23 cellular contexts compared by ENCODE assay signal in genomic region chr1:22592919-22593790, GRCh38. TPM values are rescaled to one million over a fixed set of nuclear protein-coding genes. Genes with fewer than 3 reads are reported as not detected.
DNase-seq lines count a peak whose midpoint lies in the region; ATAC-seq and TF ChIP-seq lines count a peak whose summit lies in the region.
"Had no signal": no experiment of that assay in that cellular context is flagged by ENCODE, and none has a peak within 500 bp of the region (broad histone marks: within the 10 kb centered on the region; RNA-seq: fewer than 3 reads in every experiment).

No MANE protein-coding gene starts in this region.

- TF ChIP-seq POLR2A in HCT116 (IDR thresholded peaks at IDR 0.05; ENCODE audit: borderline replicate concordance, extremely low read depth, insufficient read depth, insufficient read length) (no peak), Peyer's patch (IDR thresholded peaks at IDR 0.05) (no peak)

- CTCF ChIA-PET in Caco-2 (lab: Charles Lee) (no interaction called here), HCT116 (lab: Charles Lee) (no interaction called here), RWPE1 (lab: Yijun Ruan, JAX) (interaction anchor here (0.6 kb wide), 1 partner anchor 27 kb away, joined by 3 read pairs; no protein-coding TSS in a partner anchor)

- DNase-seq in Caco-2 = peak; percentile 40 to 47
- peak; percentile 23 for DNase-seq in HCT116 (ENCODE audit: low read depth, low spot score)
- peak; percentile 30 for DNase-seq in RWPE1 (ENCODE audit: low spot score)
- peak; percentile 85 for DNase-seq in iPS-NIHi7 (ENCODE audit: extremely low spot score)
- DNase-seq in NCI-H2029 treated with DMSO at 0.1 percent for 48 hours (lab: John Stamatoyannopoulos, UW) = no peak
- DNase-seq in Peyer's patch = no peak
- DNase-seq in Karpas-422 = no peak
- DNase-seq: ACHN; activated CD8-positive, alpha-beta T cell treated with anti-CD3 and anti-CD28 coated beads, Interleukin-2, amount 10 ng/mL, durations not matched to agents 7 days and 5 days; activated T-cell treated with anti-CD3 and anti-CD28 coated beads, Interleukin-2, amount 50 U/mL, for 48 hours; foreskin fibroblast; nucleus accumbens; stimulated activated naive B cell treated with anti-CD40 and anti-IgM and Interleukin-4, amounts not matched to agents 10 μg/mL and 1 μg/mL and 100 μg/mL, for 72 hours; T-helper 2 cell; tibial artery had no signal

- TF ChIP-seq CTCF in Caco-2 (IDR thresholded peaks at IDR 0.05; ENCODE audit: insufficient read depth in 1 of 2, low read depth in 1 of 2, low read length in 1 of 2, severe bottlenecking in 1 of 2, unreplicated experiment in 1 of 2) (no peak), HCT116 (IDR thresholded peaks at IDR 0.05 in 2 of 3, conservative IDR thresholded peaks at IDR 0.05 in 1 of 3; ENCODE audit: borderline replicate concordance in 1 of 3, insufficient read depth in 1 of 3, low read depth in 2 of 3, low read length in 2 of 3) (no peak), RWPE1 (conservative IDR thresholded peaks at IDR 0.05; ENCODE audit: low read depth) (no peak), Peyer's patch (IDR thresholded peaks at IDR 0.05) (no peak)

- H3K27ac ChIP-seq in HCT116 (ENCODE audit: low read depth, low read length) = no peak overlapping the region
- H3K27ac ChIP-seq in RWPE1 = no peak overlapping the region
- H3K27ac ChIP-seq in Peyer's patch = no peak overlapping the region
- H3K27ac ChIP-seq in Karpas-422 (ENCODE audit: low read length) = no peak overlapping the region
- H3K27ac ChIP-seq: right atrium auricular region, SJSA1, tibial artery had no signal

- peaks cover 13% of the 10 kb centered on the region for H3K27me3 Mint-ChIP-seq in Caco-2 (ENCODE audit: insufficient read depth, unreplicated experiment)

- H3K27me3 ChIP-seq in Caco-2 (replicated peaks; ENCODE audit: control insufficient read depth, insufficient read depth, low read length) (no peaks in the 10 kb centered on the region; the same call in 1 of the 2 replicates), HCT116 (ENCODE audit: insufficient read depth, low read length) (no peaks in the 10 kb centered on the region), Peyer's patch (no peaks in the 10 kb centered on the region), Karpas-422 (ENCODE audit: low read length) (no peaks in the 10 kb centered on the region)

- H3K4me1 ChIP-seq in Caco-2 = no peaks in the 10 kb centered on the region
- H3K4me1 ChIP-seq in HCT116 (ENCODE audit: control insufficient read depth in 1 of 2, insufficient read depth in 2 of 2, low read length in 2 of 2) = peaks cover 7 to 13% of the 10 kb centered on the region in 2 experiments
- H3K4me1 ChIP-seq in Peyer's patch = no peaks in the 10 kb centered on the region
- no peaks in the 10 kb centered on the region for H3K4me1 ChIP-seq in Karpas-422 (ENCODE audit: low read length)
- H3K4me1 ChIP-seq: right atrium auricular region, SJSA1, tibial artery had no signal

- no peak overlapping the region for H3K27ac Mint-ChIP-seq in Caco-2 (ENCODE audit: unreplicated experiment)
- H3K27ac Mint-ChIP-seq: activated CD8-positive, alpha-beta T cell treated with anti-CD3 and anti-CD28 coated beads, Interleukin-2, amount 10 ng/mL, durations not matched to agents 7 days and 5 days; activated naive CD4-positive, alpha-beta T cell treated with anti-CD3 and anti-CD28 coated beads, Interleukin-2, amount 50 U/mL, for 72 hours; CD14-positive monocyte; stimulated activated naive B cell treated with anti-CD40 and anti-IgM and Interleukin-4, amounts not matched to agents 10 μg/mL and 1 μg/mL and 100 μg/mL, for 72 hours had no signal

- no peaks in the 10 kb centered on the region for H3K9me2 ChIP-seq in HCT116 (ENCODE audit: insufficient read depth)
- no peaks in the 10 kb centered on the region for H3K9me2 ChIP-seq in Karpas-422 (replicated peaks; ENCODE audit: insufficient read depth, low read length)

- H3K4me1 Mint-ChIP-seq in Caco-2 (ENCODE audit: low read depth, unreplicated experiment) = no peaks in the 10 kb centered on the region
- H3K4me1 Mint-ChIP-seq: CD14-positive monocyte; stimulated activated naive B cell treated with anti-CD40 and anti-IgM and Interleukin-4, amounts not matched to agents 10 μg/mL and 1 μg/mL and 100 μg/mL, for 72 hours had no signal

- no peak overlapping the region for H3K4me3 Mint-ChIP-seq in Caco-2 (ENCODE audit: unreplicated experiment)
- H3K4me3 Mint-ChIP-seq: activated CD8-positive, alpha-beta T cell treated with anti-CD3 and anti-CD28 coated beads, Interleukin-2, amount 10 ng/mL, durations not matched to agents 7 days and 5 days; CD14-positive monocyte; stimulated activated naive B cell treated with anti-CD40 and anti-IgM and Interleukin-4, amounts not matched to agents 10 μg/mL and 1 μg/mL and 100 μg/mL, for 72 hours had no signal

- H3K9ac ChIP-seq in HCT116 (ENCODE audit: low read length) (no peak overlapping the region), Karpas-422 (ENCODE audit: low read length) (no peak overlapping the region)

- POLR2A ChIA-PET in Caco-2 (lab: Charles Lee) (no interaction called here), HCT116 (lab: Charles Lee) (no interaction called here), RWPE1 (lab: Yijun Ruan, JAX; ENCODE audit: low non-redundant PET) (no interaction called here)

- H3K9me3 ChIP-seq in Caco-2 (no peaks in the 10 kb centered on the region), HCT116 (ENCODE audit: control insufficient read depth in 1 of 2, insufficient read depth in 1 of 2, low read depth in 1 of 2, low read length in 2 of 2) (no peaks in the 10 kb centered on the region), Peyer's patch (no peaks in the 10 kb centered on the region), Karpas-422 (ENCODE audit: low read length) (no peaks in the 10 kb centered on the region)
- H3K9me3 ChIP-seq: right atrium auricular region, SJSA1, tibial artery had no signal

- H3K79me2 ChIP-seq in HCT116 (ENCODE audit: insufficient read depth, low read length) (no peaks in the 10 kb centered on the region), Karpas-422 (ENCODE audit: low read length) (no peaks in the 10 kb centered on the region)

- H2AFZ ChIP-seq in HCT116 (ENCODE audit: low read depth, low read length, poor library complexity, severe bottlenecking) = no peak overlapping the region
- H2AFZ ChIP-seq in Karpas-422 (ENCODE audit: low read length) = no peak overlapping the region

- TF ChIP-seq RAD21 in HCT116 (IDR thresholded peaks at IDR 0.05; ENCODE audit: low read depth) = no peak

- peak overlapping the region; percentile 69 for H3K4me2 ChIP-seq in HCT116 (ENCODE audit: low read length)
- H3K4me2 ChIP-seq in Karpas-422 (ENCODE audit: low read depth, low read length, poor library complexity, severe bottlenecking) = no peak overlapping the region

- intact Hi-C loops in Caco-2 (cut with micrococcal nuclease; ENCODE audit: unreplicated experiment) = no loop called here
- intact Hi-C loops in HCT116 (cut with micrococcal nuclease) = no loop called here

- H3K4me3 ChIP-seq in Caco-2 (ENCODE audit: low read depth, low read length) = no peak overlapping the region; the same call in 1 of the 2 replicates
- H3K4me3 ChIP-seq in HCT116 (replicated peaks in 1 of 2; ENCODE audit: low read depth in 1 of 2, low read length in 2 of 2) = peak overlapping the region; percentile 18 to 39
- H3K4me3 ChIP-seq in Peyer's patch = no peak overlapping the region
- no peak overlapping the region for H3K4me3 ChIP-seq in Karpas-422 (ENCODE audit: low read length)
- H3K4me3 ChIP-seq: right atrium auricular region, SJSA1, tibial artery had no signal

- no peaks in the 10 kb centered on the region for H3K36me3 Mint-ChIP-seq in Caco-2 (ENCODE audit: insufficient read depth, unreplicated experiment)
- H3K36me3 Mint-ChIP-seq: activated naive CD4-positive, alpha-beta T cell treated with anti-CD3 and anti-CD28 coated beads, Interleukin-2, amount 50 U/mL, for 72 hours; CD14-positive monocyte; stimulated activated naive B cell treated with anti-CD40 and anti-IgM and Interleukin-4, amounts not matched to agents 10 μg/mL and 1 μg/mL and 100 μg/mL, for 72 hours had no signal

- RAD21 ChIA-PET in HCT116 (lab: Charles Lee; ENCODE audit: low non-redundant PET in 1 of 2, low total read pairs in 2 of 2, uncharacterized antibody in 2 of 2, unreplicated experiment in 2 of 2) = no interaction called here

- ATAC-seq in HCT116 (peak; percentile 95), GM19324 (IDR thresholded peaks at IDR 0.05; ENCODE audit: low FRiP score, unreplicated experiment) (no peak)
- ATAC-seq: activated CD8-positive, alpha-beta T cell treated with anti-CD3 and anti-CD28 coated beads, Interleukin-2, amount 10 ng/mL, durations not matched to agents 7 days and 5 days; activated naive CD4-positive, alpha-beta T cell treated with anti-CD3 and anti-CD28 coated beads, Interleukin-2, amount 50 U/mL, for 72 hours; stimulated activated naive B cell treated with anti-CD40 and anti-IgM and Interleukin-4, amounts not matched to agents 10 μg/mL and 1 μg/mL and 100 μg/mL, for 72 hours had no signal

- no peaks in the 10 kb centered on the region for H3K36me3 ChIP-seq in Caco-2 (ENCODE audit: control insufficient read depth, insufficient read depth, low read length)
- no peaks in the 10 kb centered on the region for H3K36me3 ChIP-seq in HCT116 (ENCODE audit: control insufficient read depth in 1 of 2, insufficient read depth in 2 of 2, low read length in 2 of 2)
- no peaks in the 10 kb centered on the region for H3K36me3 ChIP-seq in Peyer's patch
- H3K36me3 ChIP-seq in Karpas-422 (ENCODE audit: insufficient read depth, low read length) = no peaks in the 10 kb centered on the region
- H3K36me3 ChIP-seq: right atrium auricular region, SJSA1, tibial artery had no signal

- no peaks in the 10 kb centered on the region for H3K9me3 Mint-ChIP-seq in Caco-2 (ENCODE audit: unreplicated experiment)
- H3K9me3 Mint-ChIP-seq: activated naive CD4-positive, alpha-beta T cell treated with anti-CD3 and anti-CD28 coated beads, Interleukin-2, amount 50 U/mL, for 72 hours; stimulated activated naive B cell treated with anti-CD40 and anti-IgM and Interleukin-4, amounts not matched to agents 10 μg/mL and 1 μg/mL and 100 μg/mL, for 72 hours had no signal

- no peaks in the 10 kb centered on the region for H4K20me1 ChIP-seq in HCT116 (ENCODE audit: insufficient read depth)
- no peaks in the 10 kb centered on the region for H4K20me1 ChIP-seq in Karpas-422 (ENCODE audit: insufficient read depth, low read depth, low read length)

- no TSS peak for BruUV-seq in Caco-2 (replicated peaks; lab: Mats Ljungman, UMichigan)
- BruUV-seq in HCT116 (replicated peaks; lab: Mats Ljungman, UMichigan) = no TSS peak

RNA-seq across cellular contexts. Expression of gene EPHA8, which starts 29.9 kb away (rescaled TPM):
- total RNA-seq in Caco-2 (2022) (not detected in 2 replicates), HCT116 (2021; ENCODE audit: unreplicated experiment) (0.30 TPM), Peyer's patch (not detected)
- 0.09 TPM in 2 replicates for polyA plus RNA-seq in HCT116 (2012)
- not detected in 2 replicates for total RNA-seq in Karpas-422 (2014; rRNA removed; shearing (Covaris generic); ENCODE audit: low replicate concordance)
- total RNA-seq: activated CD8-positive, alpha-beta T cell treated with anti-CD3 and anti-CD28 coated beads, Interleukin-2, amount 10 ng/mL, durations not matched to agents 7 days and 5 days; activated naive CD4-positive, alpha-beta T cell treated with anti-CD3 and anti-CD28 coated beads, Interleukin-2, amount 50 U/mL, for 72 hours; Daoy; OCI-LY7; right atrium auricular region; SJSA1 had no signal
- polyA plus RNA-seq: CD14-positive monocyte had no signal

RNA-seq across cellular contexts. Expression of gene C1QA, which starts 43.3 kb away (rescaled TPM):
- not detected in 2 replicates for total RNA-seq in Caco-2 (2022)
- 0.91 TPM for total RNA-seq in HCT116 (2021; ENCODE audit: unreplicated experiment)
- polyA plus RNA-seq in HCT116 (2012) = not detected in 2 replicates
- total RNA-seq in Peyer's patch = 10 to 100 TPM; 12.3 to 90.8 (median 28.7) TPM
- total RNA-seq in Karpas-422 (2014; rRNA removed; shearing (Covaris generic); ENCODE audit: low replicate concordance) = not detected in 2 replicates
- total RNA-seq: activated CD8-positive, alpha-beta T cell treated with anti-CD3 and anti-CD28 coated beads, Interleukin-2, amount 10 ng/mL, durations not matched to agents 7 days and 5 days; activated naive CD4-positive, alpha-beta T cell treated with anti-CD3 and anti-CD28 coated beads, Interleukin-2, amount 50 U/mL, for 72 hours; Daoy; NCI-H460; OCI-LY7; SJSA1 had no signal

RNA-seq across cellular contexts. Expression of gene C1QC, which starts 50.3 kb away (rescaled TPM):
- total RNA-seq in Caco-2 (2022) = not detected in 2 replicates
- 0.59 TPM for total RNA-seq in HCT116 (2021; ENCODE audit: unreplicated experiment)
- not detected in 2 replicates for polyA plus RNA-seq in HCT116 (2012)
- total RNA-seq in Peyer's patch = 10 to 100 TPM; 30.1 to 85.0 (median 50.0) TPM
- total RNA-seq in Karpas-422 (2014; rRNA removed; shearing (Covaris generic); ENCODE audit: low replicate concordance) = not detected in 2 replicates
- total RNA-seq: activated CD8-positive, alpha-beta T cell treated with anti-CD3 and anti-CD28 coated beads, Interleukin-2, amount 10 ng/mL, durations not matched to agents 7 days and 5 days; activated naive CD4-positive, alpha-beta T cell treated with anti-CD3 and anti-CD28 coated beads, Interleukin-2, amount 50 U/mL, for 72 hours; Daoy; NCI-H460; OCI-LY7; SJSA1 had no signal

RNA-seq across cellular contexts. Expression of gene C1QB, which starts 59.9 kb away (rescaled TPM):
- total RNA-seq in Caco-2 (2022) = not detected in 2 replicates
- total RNA-seq in HCT116 (2021; ENCODE audit: unreplicated experiment) = 0.32 TPM
- polyA plus RNA-seq in HCT116 (2012) = not detected in 2 replicates
- total RNA-seq in Peyer's patch = 100 to 1,000 TPM in 2 of 4 donors, 10 to 100 TPM in 2; 54.3 to 107 (median 86.1) TPM
- total RNA-seq in Karpas-422 (2014; rRNA removed; shearing (Covaris generic); ENCODE audit: low replicate concordance) = not detected in 2 replicates
- total RNA-seq: activated CD8-positive, alpha-beta T cell treated with anti-CD3 and anti-CD28 coated beads, Interleukin-2, amount 10 ng/mL, durations not matched to agents 7 days and 5 days; activated naive CD4-positive, alpha-beta T cell treated with anti-CD3 and anti-CD28 coated beads, Interleukin-2, amount 50 U/mL, for 72 hours; Daoy; NCI-H460; OCI-LY7; SJSA1 had no signal

Comparison
In these comparisons a context has a peak if more than half of its experiments do, and no peak if none do; other contexts are left out.
1. DNase-seq: peak in Caco-2 (2 of 2), HCT116 (single experiment), RWPE1 (single experiment) and iPS-NIHi7 (single experiment); none in NCI-H2029 treated with DMSO at 0.1 percent for 48 hours (single experiment), Peyer's patch (0 of 3) and Karpas-422 (single experiment).
2. H3K4me3 ChIP-seq: peak in HCT116 (2 of 2); none in Caco-2 (single experiment), Peyer's patch (0 of 4) and Karpas-422 (single experiment).
3. RNA of gene C1QC, which starts 50.3 kb away (total RNA-seq): 30.1 to 85.0 TPM in Peyer's patch; 0.59 TPM in HCT116 (single experiment), not detected in Caco-2 and not detected in Karpas-422; every median in the first group is over 10 times any median in the second.